In the genomic region with DNA sequence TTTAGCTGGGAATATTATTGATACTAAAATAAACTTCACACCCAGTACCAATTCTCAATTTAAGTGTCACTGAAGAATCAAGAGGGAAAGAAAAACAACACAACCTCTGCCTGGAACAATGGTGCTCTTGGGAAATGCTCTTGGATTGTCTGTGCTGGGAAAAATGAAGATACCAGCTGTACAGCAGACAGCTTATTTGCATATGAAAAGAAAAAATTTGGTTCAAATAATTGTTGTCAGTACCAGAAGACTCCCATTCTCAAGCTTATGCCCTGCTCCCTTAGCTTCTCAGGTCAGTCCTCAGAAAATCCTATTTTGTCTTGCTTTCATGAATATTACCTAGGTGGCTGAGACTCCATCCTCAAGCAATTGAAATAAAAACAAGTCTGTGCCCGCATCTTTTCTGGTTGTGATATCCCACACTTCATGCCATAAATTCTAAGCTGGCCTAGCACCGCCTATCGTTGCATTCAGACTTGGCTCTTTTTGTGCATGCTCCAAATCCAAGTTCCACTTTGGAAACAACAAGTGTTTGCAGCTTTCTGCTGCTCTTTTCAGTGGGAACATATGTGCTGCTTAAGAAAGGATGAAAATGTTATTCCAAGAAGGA, we compare ENCODE assay signal across 1 cellular context.
TF ChIP-seq lines count a peak whose summit lies in the region.

No MANE protein-coding gene starts in this region.

TF ChIP-seq in WTC11, 78 proteins besides CTCF, POLR2A, EP300 and RAD21 (continued from another document):
- TF ChIP-seq, protein P1, sequence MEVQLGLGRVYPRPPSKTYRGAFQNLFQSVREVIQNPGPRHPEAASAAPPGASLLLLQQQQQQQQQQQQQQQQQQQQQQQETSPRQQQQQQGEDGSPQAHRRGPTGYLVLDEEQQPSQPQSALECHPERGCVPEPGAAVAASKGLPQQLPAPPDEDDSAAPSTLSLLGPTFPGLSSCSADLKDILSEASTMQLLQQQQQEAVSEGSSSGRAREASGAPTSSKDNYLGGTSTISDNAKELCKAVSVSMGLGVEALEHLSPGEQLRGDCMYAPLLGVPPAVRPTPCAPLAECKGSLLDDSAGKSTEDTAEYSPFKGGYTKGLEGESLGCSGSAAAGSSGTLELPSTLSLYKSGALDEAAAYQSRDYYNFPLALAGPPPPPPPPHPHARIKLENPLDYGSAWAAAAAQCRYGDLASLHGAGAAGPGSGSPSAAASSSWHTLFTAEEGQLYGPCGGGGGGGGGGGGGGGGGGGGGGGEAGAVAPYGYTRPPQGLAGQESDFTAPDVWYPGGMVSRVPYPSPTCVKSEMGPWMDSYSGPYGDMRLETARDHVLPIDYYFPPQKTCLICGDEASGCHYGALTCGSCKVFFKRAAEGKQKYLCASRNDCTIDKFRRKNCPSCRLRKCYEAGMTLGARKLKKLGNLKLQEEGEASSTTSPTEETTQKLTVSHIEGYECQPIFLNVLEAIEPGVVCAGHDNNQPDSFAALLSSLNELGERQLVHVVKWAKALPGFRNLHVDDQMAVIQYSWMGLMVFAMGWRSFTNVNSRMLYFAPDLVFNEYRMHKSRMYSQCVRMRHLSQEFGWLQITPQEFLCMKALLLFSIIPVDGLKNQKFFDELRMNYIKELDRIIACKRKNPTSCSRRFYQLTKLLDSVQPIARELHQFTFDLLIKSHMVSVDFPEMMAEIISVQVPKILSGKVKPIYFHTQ (CRISPR knock-in tag; IDR thresholded peaks at IDR 0.05), result no peak
- TF ChIP-seq ZNF416 (CRISPR knock-in tag; IDR thresholded peaks at IDR 0.05) (no peak), ZNF423 (CRISPR knock-in tag; IDR thresholded peaks at IDR 0.05) (no peak), EMX1 (CRISPR knock-in tag; IDR thresholded peaks at IDR 0.05) (no peak), ZBTB21 (CRISPR knock-in tag; IDR thresholded peaks at IDR 0.05; ENCODE audit: borderline replicate concordance) (no peak), MXD4 (CRISPR knock-in tag; IDR thresholded peaks at IDR 0.05; ENCODE audit: borderline replicate concordance) (no peak), HMGA2 (CRISPR knock-in tag; IDR thresholded peaks at IDR 0.05) (no peak), CBFB (CRISPR knock-in tag; IDR thresholded peaks at IDR 0.05; ENCODE audit: low read depth) (no peak)
- TF ChIP-seq, protein P2, sequence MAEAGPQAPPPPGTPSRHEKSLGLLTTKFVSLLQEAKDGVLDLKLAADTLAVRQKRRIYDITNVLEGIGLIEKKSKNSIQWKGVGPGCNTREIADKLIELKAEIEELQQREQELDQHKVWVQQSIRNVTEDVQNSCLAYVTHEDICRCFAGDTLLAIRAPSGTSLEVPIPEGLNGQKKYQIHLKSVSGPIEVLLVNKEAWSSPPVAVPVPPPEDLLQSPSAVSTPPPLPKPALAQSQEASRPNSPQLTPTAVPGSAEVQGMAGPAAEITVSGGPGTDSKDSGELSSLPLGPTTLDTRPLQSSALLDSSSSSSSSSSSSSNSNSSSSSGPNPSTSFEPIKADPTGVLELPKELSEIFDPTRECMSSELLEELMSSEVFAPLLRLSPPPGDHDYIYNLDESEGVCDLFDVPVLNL (CRISPR knock-in tag; IDR thresholded peaks at IDR 0.05; ENCODE audit: borderline replicate concordance, low read depth), result no peak
- TF ChIP-seq, protein P3, sequence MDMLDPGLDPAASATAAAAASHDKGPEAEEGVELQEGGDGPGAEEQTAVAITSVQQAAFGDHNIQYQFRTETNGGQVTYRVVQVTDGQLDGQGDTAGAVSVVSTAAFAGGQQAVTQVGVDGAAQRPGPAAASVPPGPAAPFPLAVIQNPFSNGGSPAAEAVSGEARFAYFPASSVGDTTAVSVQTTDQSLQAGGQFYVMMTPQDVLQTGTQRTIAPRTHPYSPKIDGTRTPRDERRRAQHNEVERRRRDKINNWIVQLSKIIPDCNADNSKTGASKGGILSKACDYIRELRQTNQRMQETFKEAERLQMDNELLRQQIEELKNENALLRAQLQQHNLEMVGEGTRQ (CRISPR knock-in tag; IDR thresholded peaks at IDR 0.05), result no peak
- TF ChIP-seq, protein P4, sequence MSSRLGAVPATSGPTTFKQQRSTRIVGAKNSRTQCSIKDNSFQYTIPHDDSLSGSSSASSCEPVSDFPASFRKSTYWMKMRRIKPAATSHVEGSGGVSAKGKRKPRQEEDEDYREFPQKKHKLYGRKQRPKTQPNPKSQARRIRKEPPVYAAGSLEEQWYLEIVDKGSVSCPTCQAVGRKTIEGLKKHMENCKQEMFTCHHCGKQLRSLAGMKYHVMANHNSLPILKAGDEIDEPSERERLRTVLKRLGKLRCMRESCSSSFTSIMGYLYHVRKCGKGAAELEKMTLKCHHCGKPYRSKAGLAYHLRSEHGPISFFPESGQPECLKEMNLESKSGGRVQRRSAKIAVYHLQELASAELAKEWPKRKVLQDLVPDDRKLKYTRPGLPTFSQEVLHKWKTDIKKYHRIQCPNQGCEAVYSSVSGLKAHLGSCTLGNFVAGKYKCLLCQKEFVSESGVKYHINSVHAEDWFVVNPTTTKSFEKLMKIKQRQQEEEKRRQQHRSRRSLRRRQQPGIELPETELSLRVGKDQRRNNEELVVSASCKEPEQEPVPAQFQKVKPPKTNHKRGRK (CRISPR knock-in tag; IDR thresholded peaks at IDR 0.05; ENCODE audit: borderline replicate concordance), result no peak
